In the genomic region with DNA sequence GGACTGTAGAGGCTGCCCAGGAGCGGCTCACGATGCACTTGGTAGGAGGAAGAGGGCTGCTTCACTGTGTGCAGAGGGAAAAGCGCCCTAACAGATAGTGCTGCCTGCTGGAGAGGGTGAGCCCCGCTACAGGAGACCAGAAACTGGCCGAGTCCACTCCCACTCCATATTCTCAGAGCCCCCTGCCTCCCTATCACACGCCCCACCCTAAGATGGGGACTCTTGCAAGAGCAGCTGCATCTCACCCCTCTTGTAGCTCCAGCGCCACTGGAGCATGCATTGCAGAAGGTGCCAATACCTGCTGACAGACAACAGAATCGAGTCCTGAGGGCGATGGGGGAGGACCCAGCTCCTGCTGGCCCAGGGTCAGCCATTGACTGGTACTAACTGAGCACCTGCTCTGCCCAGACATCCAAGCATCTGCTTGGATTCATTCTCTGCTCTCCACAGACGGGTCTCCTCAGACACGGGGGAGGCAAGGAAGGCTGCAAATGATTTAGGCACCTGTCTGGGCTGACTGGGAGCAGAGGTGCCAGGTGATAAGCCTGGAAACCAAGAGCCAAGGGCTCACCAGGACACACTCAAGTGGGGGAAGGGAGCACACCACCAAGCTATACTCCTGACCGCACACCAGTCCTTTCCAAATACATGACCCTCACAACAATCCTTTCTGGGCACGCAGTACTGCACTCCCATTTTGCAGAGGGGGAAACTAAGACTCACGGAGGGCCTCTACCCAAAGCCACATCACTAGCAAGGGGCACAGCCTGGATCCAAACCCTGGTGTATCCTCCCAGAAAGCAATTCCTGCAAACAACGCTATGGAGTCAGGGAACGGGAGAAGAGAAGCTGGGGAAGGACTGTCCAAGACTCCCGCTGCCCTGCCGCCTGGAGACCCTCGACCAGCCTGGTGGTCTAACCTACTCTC, we compare ENCODE assay signal across 8 cellular contexts. TPM values are rescaled to one million over a fixed set of nuclear protein-coding genes. Genes with fewer than 3 reads are reported as not detected.
A peak's percentile ranks its signal among the peaks of the same experiment; 100 is the strongest.
DNase-seq lines count a peak whose midpoint lies in the region; ATAC-seq and TF ChIP-seq lines count a peak whose summit lies in the region.

No MANE protein-coding gene starts in this region.

- dilution Hi-C loops in mammary epithelial cell (cut with HindIII; ENCODE audit: low sequenced_read_pairs): loop anchor here (5.0 kb wide), 1 partner anchor 36 kb away; no protein-coding TSS in a partner anchor

- POLR2A ChIA-PET in AG04449 (lab: Yijun Ruan, JAX): no interaction called here

- H3K9ac ChIP-seq in mammary epithelial cell (ENCODE audit: insufficient read depth, low read length): peak overlapping the region; percentile 64
- H3K9ac ChIP-seq in muscle layer of colon (ENCODE audit: low read length): peak overlapping the region; percentile 51

- H3K36me3 ChIP-seq in mammary epithelial cell (ENCODE audit: insufficient read depth, low read length): no peaks in the 10 kb centered on the region
- no peaks in the 10 kb centered on the region for H3K36me3 ChIP-seq in muscle layer of colon (ENCODE audit: insufficient read depth, low read length)

- no peaks in the 10 kb centered on the region for H3K27me3 ChIP-seq in mammary epithelial cell (ENCODE audit: insufficient read depth, low read length)
- H3K27me3 ChIP-seq in muscle layer of colon (ENCODE audit: control insufficient read depth in 1 of 2, insufficient read depth in 2 of 2, low read length in 2 of 2): no peaks in the 10 kb centered on the region

- BruUV-seq in mammary epithelial cell (replicated peaks; lab: Mats Ljungman, UMichigan): no TSS peak

- in situ Hi-C loops in mammary epithelial cell (cut with MboI; ENCODE audit: low sequenced_read_pairs in 2 of 2): no loop called here

- CTCF ChIA-PET in AG04449 (lab: Yijun Ruan, JAX): interaction anchor here (0.6 to 1.9 kb wide), 4 partner anchors 17 to 98 kb away, joined by 3 to 4 read pairs (median 3); no protein-coding TSS in a partner anchor
- CTCF ChIA-PET in mammary epithelial cell (lab: Charles Lee; ENCODE audit: low non-redundant PET): interaction anchor here (0.7 kb wide), 1 partner anchor 28 kb away, joined by 3 read pairs; no protein-coding TSS in a partner anchor

- H4K20me1 ChIP-seq in mammary epithelial cell (ENCODE audit: insufficient read depth, low read length): peaks cover 17% of the 10 kb centered on the region

- H3K27ac ChIP-seq in mammary epithelial cell (ENCODE audit: insufficient read depth, low read depth, low read length) (peak overlapping the region; percentile 47), muscle layer of colon (ENCODE audit: low read depth, low read length) (peak overlapping the region; percentile 76)

- ATAC-seq in GM19035 (IDR thresholded peaks at IDR 0.05; ENCODE audit: unreplicated experiment): no peak

- peak overlapping the region; percentile 89 for H3K4me2 ChIP-seq in mammary epithelial cell (ENCODE audit: insufficient read depth, low read depth, low read length)

- intact Hi-C loops in mammary epithelial cell (cut with micrococcal nuclease): no loop called here

- no peak for TF ChIP-seq CTCF in AG04449 (IDR thresholded peaks at IDR 0.05; ENCODE audit: insufficient read depth, low read length, missing control alignments)
- no peak for TF ChIP-seq CTCF in mammary epithelial cell (conservative IDR thresholded peaks at IDR 0.05 in 1 of 2, IDR thresholded peaks at IDR 0.05 in 1 of 2; ENCODE audit: extremely low read depth in 1 of 2, insufficient read depth in 1 of 2, low read depth in 1 of 2, low read length in 2 of 2)

- 47% methylated on average over 18 of the region's 19 CpGs for WGBS in mammary epithelial cell (ENCODE audit: low coverage, missing lambda C conversion rate)

- peaks cover 45% of the 10 kb centered on the region for H3K4me1 ChIP-seq in mammary epithelial cell (ENCODE audit: insufficient read depth, low read length)
- peaks cover 46% of the 10 kb centered on the region for H3K4me1 ChIP-seq in muscle layer of colon (ENCODE audit: insufficient read depth, low read length)

- peak overlapping the region; percentile 41 for H2AFZ ChIP-seq in mammary epithelial cell (ENCODE audit: low read depth, low read length)

- H3K4me3 ChIP-seq in AG04449 (ENCODE audit: low read depth, low read length) (peak overlapping the region; percentile 97), mammary epithelial cell (replicated peaks in 1 of 3; ENCODE audit: insufficient read depth in 1 of 3, low read depth in 2 of 3, low read length in 3 of 3) (peak overlapping the region; percentile 76 to 99 (median 95)), muscle layer of colon (ENCODE audit: low read depth in 1 of 2, low read length in 2 of 2) (peak overlapping the region; percentile 61 to 77)
- peak overlapping the region; percentile 90 for H3K4me3 ChIP-seq in Jurkat, Clone E6-1 (ENCODE audit: low read length)

- peaks cover 63% of the 10 kb centered on the region for H3K79me2 ChIP-seq in mammary epithelial cell (ENCODE audit: insufficient read depth, low read length)

- H3K9me3 ChIP-seq in mammary epithelial cell (replicated peaks; ENCODE audit: insufficient read depth, low read length): no peaks in the 10 kb centered on the region
- no peaks in the 10 kb centered on the region for H3K9me3 ChIP-seq in muscle layer of colon (ENCODE audit: low read length)

- DNase-seq in AG04449 (ENCODE audit: low read depth, low spot score) (no peak), mammary epithelial cell (no peak), NCI-H526 (lab: John Stamatoyannopoulos, UW) (no peak), glomerular visceral epithelial cell (ENCODE audit: extremely low spot score) (no peak), Ammon's horn (ENCODE audit: low spot score) (no peak)
- DNase-seq in Jurkat, Clone E6-1 (ENCODE audit: low read depth, low spot score): no peak

RNA-seq across cellular contexts. Expression of a gene that starts 1.6 kb away (rescaled TPM):
- polyA plus RNA-seq in Jurkat, Clone E6-1 (2012; ENCODE audit: insufficient read depth, insufficient read length): 13.2 TPM
- total RNA-seq in mammary epithelial cell: 10 to 100 TPM; 57.6 to 98.9 TPM
- 15.2 TPM for polyA plus RNA-seq in mammary epithelial cell
- 26.5 TPM for polyA minus RNA-seq in mammary epithelial cell
